Comparison of ENCODE assay signal across 16 cellular contexts in genomic region chr10:3830946-3831345, GRCh38. TPM values are rescaled to one million over a fixed set of nuclear protein-coding genes. Genes with fewer than 3 reads are reported as not detected.
DNase-seq lines count a peak whose midpoint lies in the region; ATAC-seq and TF ChIP-seq lines count a peak whose summit lies in the region.
"Had no signal": no experiment of that assay in that cellular context is flagged by ENCODE, and none has a peak within 500 bp of the region (broad histone marks: within the 10 kb centered on the region; RNA-seq: fewer than 3 reads in every experiment).

No MANE protein-coding gene starts in this region.

- no peaks in the 10 kb centered on the region for H3K27me3 Mint-ChIP-seq in endodermal cell (ENCODE audit: insufficient read depth)
- H3K27me3 Mint-ChIP-seq: B cell, T-cell had no signal

- no TSS peak for BruUV-seq in PC-3 (replicated peaks; lab: Mats Ljungman, UMichigan)

- no peaks in the 10 kb centered on the region for H3K27me3 ChIP-seq in GM23248 (replicated peaks; ENCODE audit: insufficient read depth)
- no peaks in the 10 kb centered on the region for H3K27me3 ChIP-seq in PC-3 (ENCODE audit: low read length)
- no peaks in the 10 kb centered on the region for H3K27me3 ChIP-seq in endodermal cell (ENCODE audit: control insufficient read depth, insufficient read depth, low read length, poor library complexity, severe bottlenecking)
- H3K27me3 ChIP-seq in smooth muscle cell (ENCODE audit: low read depth): no peaks in the 10 kb centered on the region

- no peak for DNase-seq in GM23248
- no peak for DNase-seq in PC-3
- no peak for DNase-seq in endodermal cell
- no peak for DNase-seq in smooth muscle cell (lab: John Stamatoyannopoulos, UW; ENCODE audit: unreplicated experiment)
- no peak for DNase-seq in A172 (ENCODE audit: low spot score)
- DNase-seq in islet precursor cell: no peak
- DNase-seq: activated CD8-positive, alpha-beta T cell treated with anti-CD3 and anti-CD28 coated beads, Interleukin-2, amount 10 ng/mL, durations not matched to agents 7 days and 5 days; activated T-cell treated with anti-CD3 and anti-CD28 coated beads, Interleukin-2, amount 50 U/mL, for 72 hours; Calu3; caudate nucleus; left ventricle myocardium superior; SHP77; T-cell; WERI-Rb-1 had no signal

- no peaks in the 10 kb centered on the region for H3K36me3 ChIP-seq in GM23248 (ENCODE audit: low read depth)
- no peaks in the 10 kb centered on the region for H3K36me3 ChIP-seq in PC-3 (ENCODE audit: low read depth, low read length)
- H3K36me3 ChIP-seq in endodermal cell (ENCODE audit: control insufficient read depth, insufficient read depth, low read length): no peaks in the 10 kb centered on the region
- no peaks in the 10 kb centered on the region for H3K36me3 ChIP-seq in smooth muscle cell (ENCODE audit: low read depth)
- H3K36me3 ChIP-seq: WERI-Rb-1 had no signal

- H3K9me2 ChIP-seq in GM23248 (ENCODE audit: insufficient read depth): no peaks in the 10 kb centered on the region
- H3K9me2 ChIP-seq in PC-3 (replicated peaks; ENCODE audit: low read length): no peaks in the 10 kb centered on the region

- peaks cover 34% of the 10 kb centered on the region for H3K4me1 ChIP-seq in GM23248 (ENCODE audit: insufficient read depth)
- peaks cover 6% of the 10 kb centered on the region; the same call in 1 of the 2 replicates for H3K4me1 ChIP-seq in PC-3 (ENCODE audit: insufficient read depth, low read length)
- H3K4me1 ChIP-seq in endodermal cell (ENCODE audit: control insufficient read depth, insufficient read depth, low read length): peaks cover 40% of the 10 kb centered on the region
- H3K4me1 ChIP-seq in smooth muscle cell (ENCODE audit: low read depth): peaks cover 19% of the 10 kb centered on the region

- POLR2A ChIA-PET in PC-3 (lab: Charles Lee; ENCODE audit: unreplicated experiment): interaction anchor here (0.5 to 0.7 kb wide), 2 partner anchors 46 to 49 kb away, joined by 4 to 13 read pairs; partner anchors contain the start of gene KLF6

- H3K9me3 Mint-ChIP-seq in endodermal cell: no peaks in the 10 kb centered on the region
- H3K9me3 Mint-ChIP-seq: activated T-cell treated with anti-CD3 and anti-CD28 coated beads, Interleukin-2, amount 50 U/mL, for 72 hours; T-cell had no signal

- H3K4me2 ChIP-seq in GM23248 (ENCODE audit: unreplicated experiment): no peak overlapping the region
- H3K4me2 ChIP-seq in PC-3 (ENCODE audit: low read length): no peak overlapping the region
- peak overlapping the region; percentile 54 for H3K4me2 ChIP-seq in smooth muscle cell

- H4K20me1 ChIP-seq in GM23248 (ENCODE audit: insufficient read depth) (no peaks in the 10 kb centered on the region), PC-3 (ENCODE audit: low read length) (no peaks in the 10 kb centered on the region), smooth muscle cell (ENCODE audit: low read depth) (no peaks in the 10 kb centered on the region)

- peak; percentile 75 for ATAC-seq in PC-3
- ATAC-seq in HG03025 (IDR thresholded peaks at IDR 0.05; ENCODE audit: low FRiP score, unreplicated experiment): no peak
- ATAC-seq: activated CD8-positive, alpha-beta T cell treated with anti-CD3 and anti-CD28 coated beads, Interleukin-2, amount 10 ng/mL, durations not matched to agents 7 days and 5 days; activated T-cell treated with anti-CD3 and anti-CD28 coated beads, Interleukin-2, amount 50 U/mL, for 72 hours; left ventricle myocardium superior; T-cell had no signal

- no peak overlapping the region for H3K4me3 ChIP-seq in GM23248
- no peak overlapping the region for H3K4me3 ChIP-seq in PC-3 (ENCODE audit: low read length)
- H3K4me3 ChIP-seq in endodermal cell (ENCODE audit: low read length): no peak overlapping the region
- H3K4me3 ChIP-seq in smooth muscle cell: no peak overlapping the region

- intact Hi-C loops in PC-3 (cut with micrococcal nuclease): no loop called here

- H3K79me2 ChIP-seq in GM23248 (ENCODE audit: insufficient read depth) (no peaks in the 10 kb centered on the region), PC-3 (ENCODE audit: low read length) (no peaks in the 10 kb centered on the region), smooth muscle cell (ENCODE audit: low read depth) (no peaks in the 10 kb centered on the region)

- TF ChIP-seq CTCF in PC-3 (conservative IDR thresholded peaks at IDR 0.05; ENCODE audit: low read depth, low read length): no peak
- TF ChIP-seq CTCF in endodermal cell (conservative IDR thresholded peaks at IDR 0.05): no peak
- TF ChIP-seq CTCF in smooth muscle cell (IDR thresholded peaks at IDR 0.05; ENCODE audit: borderline replicate concordance, insufficient read depth, poor library complexity, severe bottlenecking): no peak

- CTCF ChIA-PET in PC-3 (lab: Charles Lee): no interaction called here

- H2AFZ ChIP-seq in GM23248 (peak overlapping the region; percentile 69), PC-3 (ENCODE audit: low read length) (no peak overlapping the region), smooth muscle cell (ENCODE audit: low read depth) (no peak overlapping the region)

- peaks cover 77% of the 10 kb centered on the region for H3K4me1 Mint-ChIP-seq in endodermal cell

- H3K4me3 Mint-ChIP-seq in endodermal cell: no peak overlapping the region
- H3K4me3 Mint-ChIP-seq: activated CD8-positive, alpha-beta T cell treated with anti-CD3 and anti-CD28 coated beads, Interleukin-2, amount 10 ng/mL, durations not matched to agents 7 days and 5 days; activated T-cell treated with anti-CD3 and anti-CD28 coated beads, Interleukin-2, amount 50 U/mL, for 72 hours had no signal

- 83% methylated on average over 1 of the region's 1 CpG for WGBS in GM23248 (ENCODE audit: low coverage in 1 of 2, low lambda C conversion rate in 2 of 2, missing lambda C conversion rate in 2 of 2), 2 experiments
- 72% methylated on average over 1 of the region's 1 CpG; no CpG with 5 or more reads in 1 of the 2 experiments for WGBS in endodermal cell (ENCODE audit: insufficient coverage in 1 of 2, insufficient read length in 1 of 2), 2 experiments
- 66% methylated on average over 1 of the region's 1 CpG for WGBS in smooth muscle cell (ENCODE audit: low lambda C conversion rate)

- peaks cover 31% of the 10 kb centered on the region for H3F3A ChIP-seq in GM23248 (ENCODE audit: insufficient read depth)
- no peaks in the 10 kb centered on the region for H3F3A ChIP-seq in PC-3 (ENCODE audit: low read length, unreplicated experiment)
- H3F3A ChIP-seq in smooth muscle cell (ENCODE audit: low read depth): peaks cover 21% of the 10 kb centered on the region

- in situ Hi-C loops in GM23248 (cut with MboI): no loop called here

- H3K36me3 Mint-ChIP-seq in endodermal cell (ENCODE audit: low read depth): no peaks in the 10 kb centered on the region
- H3K36me3 Mint-ChIP-seq: T-cell had no signal

- peak overlapping the region; percentile 82 for H3K27ac Mint-ChIP-seq in endodermal cell

- H3K9me3 ChIP-seq in GM23248 (ENCODE audit: low read depth) (no peaks in the 10 kb centered on the region), PC-3 (ENCODE audit: low read length) (no peaks in the 10 kb centered on the region), endodermal cell (ENCODE audit: control insufficient read depth, low read length) (no peaks in the 10 kb centered on the region), smooth muscle cell (replicated peaks; ENCODE audit: low read depth) (no peaks in the 10 kb centered on the region)

- H3K27ac ChIP-seq in GM23248: no peak overlapping the region
- H3K27ac ChIP-seq in PC-3 (ENCODE audit: low read length): no peak overlapping the region
- H3K27ac ChIP-seq in endodermal cell (ENCODE audit: low read depth, low read length): no peak overlapping the region
- H3K27ac ChIP-seq in smooth muscle cell (ENCODE audit: low read depth): peak overlapping the region; percentile 98
- H3K27ac ChIP-seq: WERI-Rb-1 had no signal

- H3K9ac ChIP-seq in GM23248 (0 out of 2 replicates have a peak overlapping the region, but pooled peaks have one; percentile 11), PC-3 (ENCODE audit: low read length) (no peak overlapping the region), endodermal cell (ENCODE audit: extremely low read depth, low read length, poor library complexity, severe bottlenecking) (no peak overlapping the region), smooth muscle cell (ENCODE audit: low read depth) (no peak overlapping the region)

RNA-seq across cellular contexts. Expression of gene KLF6, which starts 45.9 kb away (rescaled TPM):
- 49.8 and 58.9 TPM in 2 replicates for total RNA-seq in GM23248 (2014; rRNA removed; shearing (Covaris generic))
- polyA plus RNA-seq in GM23248 (2016; fragmentation: Nextera tagmentation; extraction: Ambion mirVana): 264 and 279 TPM in 2 replicates
- total RNA-seq in PC-3 (2014; rRNA removed): 94.5 and 112 TPM in 2 replicates
- total RNA-seq in endodermal cell: 10 to 100 TPM; 59.0 to 71.2 TPM
- polyA plus RNA-seq in endodermal cell (2013, experiment 1 of 2): 36.4 TPM
- polyA plus RNA-seq in endodermal cell (2013, experiment 2 of 2): 43.6 TPM
- 171 and 198 TPM in 2 replicates for total RNA-seq in smooth muscle cell
- polyA plus RNA-seq in smooth muscle cell: 519 and 728 TPM in 2 replicates
- total RNA-seq in A172 (2014; rRNA removed; shearing (Covaris generic)): 20.3 and 20.4 TPM in 2 replicates
